Comparison of ENCODE assay signal across 13 cellular contexts in genomic region chr3:39289107-39289506, GRCh38. TPM values are rescaled to one million over a fixed set of nuclear protein-coding genes. Genes with fewer than 3 reads are reported as not detected.
DNase-seq lines count a peak whose midpoint lies in the region; ATAC-seq and TF ChIP-seq lines count a peak whose summit lies in the region.
"Had no signal": no experiment of that assay in that cellular context is flagged by ENCODE, and none has a peak within 500 bp of the region (broad histone marks: within the 10 kb centered on the region; RNA-seq: fewer than 3 reads in every experiment).

No MANE protein-coding gene starts in this region.

- DNase-seq in T-helper 1 cell, result no peak
- DNase-seq in OCI-LY7 (ENCODE audit: low spot score), result no peak
- DNase-seq in fibroblast of villous mesenchyme (ENCODE audit: low read depth), result no peak
- no peak for DNase-seq in stimulated activated naive B cell treated with anti-CD40 and anti-IgM and Interleukin-4, amounts not matched to agents 10 μg/mL and 1 μg/mL and 100 μg/mL, for 72 hours
- no peak for DNase-seq in EL
- no peak for DNase-seq in UCSD-AML1 (lab: John Stamatoyannopoulos, UW; ENCODE audit: unreplicated experiment)

- H3K9me3 Mint-ChIP-seq in T-helper 1 cell treated with Interleukin-12 subunit alpha and Interleukin-12 subunit beta and Interleukin-4 antibody, amounts not matched to agents 30 μg/mL and 1 μg/mL, for 36 hours, result no peaks in the 10 kb centered on the region
- H3K9me3 Mint-ChIP-seq in stimulated activated naive B cell treated with anti-CD40 and anti-IgM and Interleukin-4, amounts not matched to agents 10 μg/mL and 1 μg/mL and 100 μg/mL, for 72 hours, result no peaks in the 10 kb centered on the region
- H3K9me3 Mint-ChIP-seq: CD4-positive, alpha-beta T cell had no signal

- no peaks in the 10 kb centered on the region for H4K20me1 ChIP-seq in OCI-LY7 (ENCODE audit: insufficient read depth, low read length)

- H3K4me3 ChIP-seq in OCI-LY7 (ENCODE audit: low read depth, low read length, poor library complexity, severe bottlenecking), result no peak overlapping the region
- no peak overlapping the region for H3K4me3 ChIP-seq in fibroblast of villous mesenchyme (ENCODE audit: low read depth, low read length)
- H3K4me3 ChIP-seq: HAP-1 had no signal

- no peak for TF ChIP-seq CTCF in OCI-LY7 (conservative IDR thresholded peaks at IDR 0.05; ENCODE audit: low read length)
- peak; percentile 4 for TF ChIP-seq CTCF in fibroblast of villous mesenchyme (IDR thresholded peaks at IDR 0.05; ENCODE audit: insufficient read depth, low read depth, low read length)

- POLR2A ChIA-PET in OCI-LY7 (lab: Charles Lee), result interaction anchor here (0.6 to 4.1 kb wide), 8 partner anchors 73 to 162 kb away, joined by 3 to 49 read pairs (median 5); partner anchors contain the start of gene XIRP1

- H3K27ac ChIP-seq in OCI-LY7 (ENCODE audit: low read depth, low read length, poor library complexity, severe bottlenecking), result peak overlapping the region; percentile 61
- H3K27ac ChIP-seq: 22Rv1 had no signal

- H3K36me3 Mint-ChIP-seq in T-helper 1 cell treated with Interleukin-12 subunit alpha and Interleukin-12 subunit beta and Interleukin-4 antibody, amounts not matched to agents 30 μg/mL and 1 μg/mL, for 36 hours (ENCODE audit: low read depth), result no peaks in the 10 kb centered on the region
- H3K36me3 Mint-ChIP-seq in stimulated activated naive B cell treated with anti-CD40 and anti-IgM and Interleukin-4, amounts not matched to agents 10 μg/mL and 1 μg/mL and 100 μg/mL, for 72 hours, result no peaks in the 10 kb centered on the region

- ATAC-seq in stimulated activated naive B cell treated with anti-CD40 and anti-IgM and Interleukin-4, amounts not matched to agents 10 μg/mL and 1 μg/mL and 100 μg/mL, for 72 hours (replicated peaks), result no peak
- ATAC-seq in GM21737 (IDR thresholded peaks at IDR 0.05; ENCODE audit: unreplicated experiment), result no peak

- H3K4me1 Mint-ChIP-seq in T-helper 1 cell treated with Interleukin-12 subunit alpha and Interleukin-12 subunit beta and Interleukin-4 antibody, amounts not matched to agents 30 μg/mL and 1 μg/mL, for 36 hours (ENCODE audit: low read depth), result peaks cover 45% of the 10 kb centered on the region
- peaks cover 25 to 52% of the 10 kb centered on the region in 2 donors for H3K4me1 Mint-ChIP-seq in stimulated activated naive B cell treated with anti-CD40 and anti-IgM and Interleukin-4, amounts not matched to agents 10 μg/mL and 1 μg/mL and 100 μg/mL, for 72 hours

- CTCF ChIA-PET in OCI-LY7 (lab: Charles Lee; ENCODE audit: unreplicated experiment), result interaction anchor here (0.7 to 2.3 kb wide), 23 partner anchors 9 to 208 kb away, joined by 3 to 87 read pairs (median 5); partner anchors contain the start of genes CX3CR1, TTC21A and XIRP1

- no peaks in the 10 kb centered on the region for H3K36me3 ChIP-seq in OCI-LY7 (ENCODE audit: insufficient read depth, low read length)
- H3K36me3 ChIP-seq: HAP-1 had no signal

- no peaks in the 10 kb centered on the region for H3K79me2 ChIP-seq in OCI-LY7 (ENCODE audit: insufficient read depth, low read depth, low read length)

- H3K4me2 ChIP-seq in OCI-LY7 (ENCODE audit: low read length), result peak overlapping the region; percentile 66

- no peaks in the 10 kb centered on the region for H3K27me3 Mint-ChIP-seq in T-helper 1 cell treated with Interleukin-12 subunit alpha and Interleukin-12 subunit beta and Interleukin-4 antibody, amounts not matched to agents 30 μg/mL and 1 μg/mL, for 36 hours (ENCODE audit: low read depth)
- no peaks in the 10 kb centered on the region for H3K27me3 Mint-ChIP-seq in stimulated activated naive B cell treated with anti-CD40 and anti-IgM and Interleukin-4, amounts not matched to agents 10 μg/mL and 1 μg/mL and 100 μg/mL, for 72 hours
- H3K27me3 Mint-ChIP-seq: CD4-positive, alpha-beta T cell had no signal

- H3K4me1 ChIP-seq in OCI-LY7 (ENCODE audit: insufficient read depth, low read length, poor library complexity, severe bottlenecking), result peaks cover 37% of the 10 kb centered on the region
- H3K4me1 ChIP-seq: HAP-1 had no signal

- H2AFZ ChIP-seq in OCI-LY7 (ENCODE audit: low read length), result no peak overlapping the region; the same call in 1 of the 2 replicates

- no peaks in the 10 kb centered on the region for H3K9me2 ChIP-seq in OCI-LY7 (ENCODE audit: insufficient read depth, low read length)

- intact Hi-C loops in OCI-LY7 (cut with micrococcal nuclease; ENCODE audit: unreplicated experiment), result loop anchor here (2.0 to 5.0 kb wide), 4 partner anchors 34 to 202 kb away; no protein-coding TSS in a partner anchor

- H3K9me3 ChIP-seq in OCI-LY7 (ENCODE audit: low read length), result no peaks in the 10 kb centered on the region
- H3K9me3 ChIP-seq: HAP-1 had no signal

- H3K27ac Mint-ChIP-seq in T-helper 1 cell treated with Interleukin-12 subunit alpha and Interleukin-12 subunit beta and Interleukin-4 antibody, amounts not matched to agents 30 μg/mL and 1 μg/mL, for 36 hours, result peak overlapping the region; percentile 27
- peak overlapping the region; percentile 32 for H3K27ac Mint-ChIP-seq in stimulated activated naive B cell treated with anti-CD40 and anti-IgM and Interleukin-4, amounts not matched to agents 10 μg/mL and 1 μg/mL and 100 μg/mL, for 72 hours
- H3K27ac Mint-ChIP-seq: CD4-positive, alpha-beta T cell had no signal

- H3K4me3 Mint-ChIP-seq in T-helper 1 cell treated with Interleukin-12 subunit alpha and Interleukin-12 subunit beta and Interleukin-4 antibody, amounts not matched to agents 30 μg/mL and 1 μg/mL, for 36 hours, result no peak overlapping the region
- no peak overlapping the region for H3K4me3 Mint-ChIP-seq in stimulated activated naive B cell treated with anti-CD40 and anti-IgM and Interleukin-4, amounts not matched to agents 10 μg/mL and 1 μg/mL and 100 μg/mL, for 72 hours
- H3K4me3 Mint-ChIP-seq: CD4-positive, alpha-beta T cell had no signal

- BruUV-seq in OCI-LY7 (replicated peaks; lab: Mats Ljungman, UMichigan), result no TSS peak

RNA-seq across cellular contexts. Expression of gene CX3CR1, which starts 9.3 kb away (rescaled TPM):
- total RNA-seq in OCI-LY7 (2014; rRNA removed; shearing (Covaris generic)), result not detected in 2 replicates
- total RNA-seq in OCI-LY7 (2022), result 0.13 TPM in 1 of 2 replicates, not detected in the other
- not detected in 2 replicates for total RNA-seq in fibroblast of villous mesenchyme
- total RNA-seq: Calu3 had no signal

RNA-seq across cellular contexts. Expression of gene CCR8, which starts 40.4 kb away (rescaled TPM):
- not detected in 2 replicates for total RNA-seq in OCI-LY7 (2014; rRNA removed; shearing (Covaris generic))
- total RNA-seq in OCI-LY7 (2022), result not detected in 2 replicates
- total RNA-seq in fibroblast of villous mesenchyme, result not detected in 2 replicates
- total RNA-seq: Calu3, Right ventricle myocardium superior had no signal
